In genomic region chr3:153087595-153088566, GRCh38 we compare ENCODE assay signal across 16 cellular contexts.
DNase-seq lines count a peak whose midpoint lies in the region; ATAC-seq and TF ChIP-seq lines count a peak whose summit lies in the region.
"Had no signal": no experiment of that assay in that cellular context is flagged by ENCODE, and none has a peak within 500 bp of the region (broad histone marks: within the 10 kb centered on the region; RNA-seq: fewer than 3 reads in every experiment).

No MANE protein-coding gene starts in this region.

- H3K9me3 ChIP-seq in MM.1S (replicated peaks; ENCODE audit: insufficient read depth, low read length): no peaks in the 10 kb centered on the region
- H3K9me3 ChIP-seq in osteoblast (ENCODE audit: low read depth, low read length): no peaks in the 10 kb centered on the region

- H3K4me2 ChIP-seq in MM.1S (ENCODE audit: low read depth, low read length) (no peak overlapping the region), osteoblast (ENCODE audit: insufficient read depth, low read length) (peak overlapping the region; percentile 46)

- H3K9me3 Mint-ChIP-seq in stimulated activated naive CD8-positive, alpha-beta T cell treated with anti-CD3 and anti-CD28 coated beads, Interleukin-15, amount 100 ng/mL, for 72 hours: no peaks in the 10 kb centered on the region
- H3K9me3 Mint-ChIP-seq: activated CD4-positive, alpha-beta T cell treated with anti-CD3 and anti-CD28 coated beads, Interleukin-2, amount 10 ng/mL, durations not matched to agents 24 days and 14 days; CD8-positive, alpha-beta memory T cell had no signal

- H4K20me1 ChIP-seq in MM.1S (ENCODE audit: insufficient read depth, low read length) (no peaks in the 10 kb centered on the region), osteoblast (ENCODE audit: insufficient read depth, low read length) (no peaks in the 10 kb centered on the region)

- no peak overlapping the region for H2AFZ ChIP-seq in MM.1S (ENCODE audit: low read length)
- H2AFZ ChIP-seq in osteoblast (ENCODE audit: low read length): peak overlapping the region; percentile 8

- no peak overlapping the region for H3K4me3 Mint-ChIP-seq in stimulated activated naive CD8-positive, alpha-beta T cell treated with anti-CD3 and anti-CD28 coated beads, Interleukin-15, amount 100 ng/mL, for 72 hours
- H3K4me3 Mint-ChIP-seq: activated CD4-positive, alpha-beta T cell treated with anti-CD3 and anti-CD28 coated beads, Interleukin-2, amount 10 ng/mL, durations not matched to agents 24 days and 14 days had no signal

- no peak overlapping the region for H3K27ac Mint-ChIP-seq in stimulated activated naive CD8-positive, alpha-beta T cell treated with anti-CD3 and anti-CD28 coated beads, Interleukin-15, amount 100 ng/mL, for 72 hours
- H3K27ac Mint-ChIP-seq: activated CD4-positive, alpha-beta T cell treated with anti-CD3 and anti-CD28 coated beads, Interleukin-2, amount 10 ng/mL, durations not matched to agents 24 days and 14 days; CD8-positive, alpha-beta memory T cell had no signal

- DNase-seq in ELR (ENCODE audit: low read depth): peak; percentile 19
- no peak for DNase-seq in MM.1S
- peak; percentile 36 for DNase-seq in osteoblast (ENCODE audit: insufficient read length, low spot score, missing footprints)
- DNase-seq in NK-92 (lab: John Stamatoyannopoulos, UW; ENCODE audit: unreplicated experiment): no peak
- no peak for DNase-seq in stimulated activated naive CD8-positive, alpha-beta T cell treated with anti-CD3 and anti-CD28 coated beads, Interleukin-15, amount 100 ng/mL, for 72 hours
- no peak for DNase-seq in NCI-H526 (lab: John Stamatoyannopoulos, UW)
- no peak for DNase-seq in NCI-H526 treated with DMSO at 0.1 percent for 48 hours (lab: John Stamatoyannopoulos, UW)
- DNase-seq: activated CD4-positive, alpha-beta T cell treated with anti-CD3 and anti-CD28 coated beads, Interleukin-2, amount 10 ng/mL, durations not matched to agents 24 days and 14 days; CD8-positive, alpha-beta memory T cell; H7; hippocampal formation; OCI-M1; substantia nigra; T-helper 2 cell had no signal

- H3K9me2 ChIP-seq in MM.1S (replicated peaks; ENCODE audit: insufficient read depth, low read length): no peaks in the 10 kb centered on the region

- H3K4me1 ChIP-seq in MM.1S (ENCODE audit: low read length) (peaks cover 41% of the 10 kb centered on the region), osteoblast (ENCODE audit: insufficient read depth, low read length) (peaks cover 8% of the 10 kb centered on the region)

- H3K4me3 ChIP-seq in MM.1S (ENCODE audit: low read length) (no peak overlapping the region), osteoblast (ENCODE audit: insufficient read depth, low read length) (no peak overlapping the region)
- H3K4me3 ChIP-seq: dorsolateral prefrontal cortex had no signal

- no peaks in the 10 kb centered on the region for H3K27me3 ChIP-seq in MM.1S (replicated peaks; ENCODE audit: insufficient read depth, low read length)
- H3K27me3 ChIP-seq in osteoblast (ENCODE audit: insufficient read depth, low read length): no peaks in the 10 kb centered on the region
- H3K27me3 ChIP-seq: dorsolateral prefrontal cortex had no signal

- H3K4me1 Mint-ChIP-seq in stimulated activated naive CD8-positive, alpha-beta T cell treated with anti-CD3 and anti-CD28 coated beads, Interleukin-15, amount 100 ng/mL, for 72 hours: peaks cover 9% of the 10 kb centered on the region

- H3K79me2 ChIP-seq in MM.1S (ENCODE audit: low read length): no peaks in the 10 kb centered on the region
- H3K79me2 ChIP-seq in osteoblast (ENCODE audit: insufficient read depth, low read length): no peaks in the 10 kb centered on the region

- no peaks in the 10 kb centered on the region for H3K27me3 Mint-ChIP-seq in stimulated activated naive CD8-positive, alpha-beta T cell treated with anti-CD3 and anti-CD28 coated beads, Interleukin-15, amount 100 ng/mL, for 72 hours

- H3K36me3 ChIP-seq in MM.1S (replicated peaks; ENCODE audit: insufficient read depth, low read length) (no peaks in the 10 kb centered on the region), osteoblast (ENCODE audit: insufficient read depth, low read length) (no peaks in the 10 kb centered on the region)

- H3F3A ChIP-seq in MM.1S (ENCODE audit: insufficient read depth, low read length): peaks cover 35% of the 10 kb centered on the region

- TF ChIP-seq CTCF in MM.1S (IDR thresholded peaks at IDR 0.05; ENCODE audit: low read length) (no peak), osteoblast (IDR thresholded peaks at IDR 0.05; ENCODE audit: extremely low read depth, low read depth, low read length) (no peak)

- ATAC-seq in esophagus mucosa: peak; percentile 80
- ATAC-seq in stimulated activated naive CD8-positive, alpha-beta T cell treated with anti-CD3 and anti-CD28 coated beads, Interleukin-15, amount 100 ng/mL, for 72 hours: no peak

- H3K27ac ChIP-seq in MM.1S (ENCODE audit: low read length) (peak overlapping the region; percentile 14; the same call in 1 of the 2 replicates), osteoblast (ENCODE audit: low read depth, low read length) (peak overlapping the region; percentile 24)
- H3K27ac ChIP-seq: dorsolateral prefrontal cortex had no signal

- H3K9ac ChIP-seq in MM.1S (ENCODE audit: low read length): no peak overlapping the region

Comparison
In these comparisons a context has a peak if more than half of its experiments do, and no peak if none do; other contexts are left out.
1. DNase-seq: peak in ELR (single experiment) and osteoblast (single experiment); none in MM.1S (single experiment), NK-92 (single experiment), stimulated activated naive CD8-positive, alpha-beta T cell treated with anti-CD3 and anti-CD28 coated beads, Interleukin-15, amount 100 ng/mL, for 72 hours (0 of 2), NCI-H526 (0 of 2) and NCI-H526 treated with DMSO at 0.1 percent for 48 hours (single experiment).